ENCODE assay signal across 10 cellular contexts in genomic region chr1:215636258-215636965, GRCh38.
A peak's percentile ranks its signal among the peaks of the same experiment; 100 is the strongest.
DNase-seq lines count a peak whose midpoint lies in the region; ATAC-seq and TF ChIP-seq lines count a peak whose summit lies in the region.
"Had no signal": no experiment of that assay in that cellular context is flagged by ENCODE, and none has a peak within 500 bp of the region (broad histone marks: within the 10 kb centered on the region; RNA-seq: fewer than 3 reads in every experiment).

No MANE protein-coding gene starts in this region.

- no peaks in the 10 kb centered on the region for H3K27me3 ChIP-seq in rectal smooth muscle tissue (ENCODE audit: control insufficient read depth, insufficient read depth, low read length)

- no peaks in the 10 kb centered on the region for H3K36me3 ChIP-seq in rectal smooth muscle tissue (ENCODE audit: control insufficient read depth, insufficient read depth, low read length)

- H3K4me3 ChIP-seq in foreskin fibroblast (ENCODE audit: low read depth in 1 of 2, low read length in 2 of 2) (no peak overlapping the region), rectal smooth muscle tissue (ENCODE audit: low read length) (no peak overlapping the region)

- DNase-seq in EH (ENCODE audit: low read depth) (peak; percentile 89), T1000 (lab: John Stamatoyannopoulos, UW) (peak; percentile 55), foreskin fibroblast (peak; percentile 24 to 68), GM10266 (ENCODE audit: extremely low spot score) (no peak), AML-193 (lab: John Stamatoyannopoulos, UW) (no peak)
- DNase-seq in stimulated activated CD4-positive, alpha-beta T cell treated with anti-CD3 and anti-CD28 coated beads, Interleukin-4, amount 100 ng/mL, for 1 hour = no peak
- DNase-seq: activated CD4-positive, alpha-beta T cell treated with anti-CD3 and anti-CD28 coated beads for 48 hours; naive thymus-derived CD4-positive, alpha-beta T cell had no signal

- no peak for ATAC-seq in HG03097 (IDR thresholded peaks at IDR 0.05; ENCODE audit: low FRiP score, unreplicated experiment)
- ATAC-seq: naive thymus-derived CD4-positive, alpha-beta T cell had no signal

- no peak for TF ChIP-seq CTCF in foreskin fibroblast (IDR thresholded peaks at IDR 0.05; ENCODE audit: low read depth, low read length)
- no peak for TF ChIP-seq CTCF in GM10266 (IDR thresholded peaks at IDR 0.05; ENCODE audit: control insufficient read depth, insufficient read depth, low read depth, missing control alignments)

- H3K9ac ChIP-seq in rectal smooth muscle tissue (ENCODE audit: low read length) = no peak overlapping the region

- peak overlapping the region; percentile 24 for H3K27ac ChIP-seq in rectal smooth muscle tissue (ENCODE audit: low read depth, low read length)

- H3K4me1 ChIP-seq in rectal smooth muscle tissue (ENCODE audit: control insufficient read depth, insufficient read depth, low read length) = no peaks in the 10 kb centered on the region

Comparison
In these comparisons a context has a peak if more than half of its experiments do, and no peak if none do; other contexts are left out.
1. DNase-seq: peak in EH (single experiment), T1000 (single experiment) and foreskin fibroblast (2 of 2); none in GM10266 (single experiment), stimulated activated CD4-positive, alpha-beta T cell treated with anti-CD3 and anti-CD28 coated beads, Interleukin-4, amount 100 ng/mL, for 1 hour (single experiment) and AML-193 (0 of 2).